Comparison of ENCODE assay signal across 17 cellular contexts in the genomic region with DNA sequence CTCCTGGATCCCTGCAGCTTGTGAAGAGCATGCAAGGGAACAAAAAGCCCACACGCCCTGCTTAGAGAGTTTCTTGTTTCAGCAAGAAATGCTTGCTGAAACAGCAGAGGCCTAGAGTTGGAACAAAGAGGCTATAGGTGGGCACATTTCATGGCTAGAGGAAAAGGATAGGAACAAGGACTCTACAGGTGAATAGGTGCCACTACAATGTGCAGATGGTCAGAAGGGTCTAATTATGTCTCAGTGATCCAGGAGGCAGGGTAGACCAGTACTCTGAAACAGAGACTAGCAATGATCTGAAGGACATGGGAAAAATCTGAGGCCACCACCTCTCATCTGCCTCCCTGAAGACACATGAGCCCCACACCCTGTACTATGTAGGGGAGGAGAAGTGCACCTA.
DNase-seq lines count a peak whose midpoint lies in the region; TF ChIP-seq lines count a peak whose summit lies in the region.
"Had no signal": no experiment of that assay in that cellular context is flagged by ENCODE, and none has a peak within 500 bp of the region (broad histone marks: within the 10 kb centered on the region; RNA-seq: fewer than 3 reads in every experiment).

No MANE protein-coding gene starts in this region.

- CTCF ChIA-PET in HEK293T (lab: Yijun Ruan, JAX) = no interaction called here

- H3K4me1 ChIP-seq in endodermal cell (ENCODE audit: control insufficient read depth, insufficient read depth, low read length) (peaks cover 16% of the 10 kb centered on the region), prostate gland (replicated peaks) (no peaks in the 10 kb centered on the region)
- H3K4me1 ChIP-seq in effector memory CD4-positive, alpha-beta T cell (ENCODE audit: control insufficient read depth, insufficient read depth, low read length, poor library complexity, severe bottlenecking) = no peaks in the 10 kb centered on the region

- no peaks in the 10 kb centered on the region for H3K36me3 ChIP-seq in endodermal cell (ENCODE audit: control insufficient read depth, insufficient read depth, low read length)
- H3K36me3 ChIP-seq in effector memory CD4-positive, alpha-beta T cell (ENCODE audit: control insufficient read depth, insufficient read depth, low read length) = no peaks in the 10 kb centered on the region
- H3K36me3 ChIP-seq in prostate gland = no peaks in the 10 kb centered on the region

- H3K4me3 Mint-ChIP-seq in endodermal cell = no peak overlapping the region
- H3K4me3 Mint-ChIP-seq in progenitor cell of endocrine pancreas (ENCODE audit: low read depth) = no peak overlapping the region
- H3K4me3 Mint-ChIP-seq: CD4-positive, CD25-positive, alpha-beta regulatory T cell had no signal

- no peaks in the 10 kb centered on the region for H3K36me3 Mint-ChIP-seq in endodermal cell (ENCODE audit: low read depth)
- H3K36me3 Mint-ChIP-seq in progenitor cell of endocrine pancreas (ENCODE audit: insufficient read depth) = no peaks in the 10 kb centered on the region
- H3K36me3 Mint-ChIP-seq: CD4-positive, CD25-positive, alpha-beta regulatory T cell had no signal

- H3K27me3 Mint-ChIP-seq in endodermal cell (ENCODE audit: insufficient read depth) (no peaks in the 10 kb centered on the region), progenitor cell of endocrine pancreas (no peaks in the 10 kb centered on the region)
- H3K27me3 Mint-ChIP-seq: CD4-positive, CD25-positive, alpha-beta regulatory T cell had no signal

- peaks cover 9% of the 10 kb centered on the region for H3K9me3 ChIP-seq in endodermal cell (ENCODE audit: control insufficient read depth, low read length)
- H3K9me3 ChIP-seq in effector memory CD4-positive, alpha-beta T cell (ENCODE audit: control insufficient read depth, low read length) = no peaks in the 10 kb centered on the region
- no peaks in the 10 kb centered on the region for H3K9me3 ChIP-seq in prostate gland

- DNase-seq in HEK293T (ENCODE audit: extremely low spot score) = peak; percentile 8
- DNase-seq in endodermal cell = no peak
- DNase-seq in progenitor cell of endocrine pancreas (ENCODE audit: low spot score, unreplicated experiment) = no peak
- DNase-seq in effector memory CD4-positive, alpha-beta T cell = no peak
- DNase-seq in dermis blood vessel endothelial cell = no peak
- no peak for DNase-seq in prostate gland (ENCODE audit: low spot score)
- DNase-seq: CD4-positive, CD25-positive, alpha-beta regulatory T cell; COR-L47; DND-41; HCEC 1CT; Karpas-422; MV-4-11; NCI-H1105 treated with DMSO at 0.1 percent for 48 hours; NCI-H1694 treated with DMSO at 0.1 percent for 48 hours; NCI-H526; Right ventricle myocardium superior had no signal

- POLR2A ChIA-PET in HEK293T (lab: Yijun Ruan, JAX) = no interaction called here

- no peak overlapping the region for H3K9ac ChIP-seq in endodermal cell (ENCODE audit: extremely low read depth, low read length, poor library complexity, severe bottlenecking)

- peaks cover 4% of the 10 kb centered on the region for H3K9me3 Mint-ChIP-seq in endodermal cell
- H3K9me3 Mint-ChIP-seq in progenitor cell of endocrine pancreas (ENCODE audit: low read depth) = peaks cover 3% of the 10 kb centered on the region

- no peak for TF ChIP-seq POLR2A in prostate gland (IDR thresholded peaks at IDR 0.05)

- H3K27ac ChIP-seq in endodermal cell (ENCODE audit: low read depth, low read length) = no peak overlapping the region
- no peak overlapping the region for H3K27ac ChIP-seq in effector memory CD4-positive, alpha-beta T cell (ENCODE audit: insufficient read depth, low read length, poor library complexity, severe bottlenecking)
- H3K27ac ChIP-seq in prostate gland = no peak overlapping the region

- H3K4me1 Mint-ChIP-seq in endodermal cell (peaks cover 35% of the 10 kb centered on the region), progenitor cell of endocrine pancreas (ENCODE audit: low read depth) (no peaks in the 10 kb centered on the region)
- H3K4me1 Mint-ChIP-seq: CD4-positive, CD25-positive, alpha-beta regulatory T cell had no signal

- H3K4me3 ChIP-seq in endodermal cell (ENCODE audit: low read length) = no peak overlapping the region
- H3K4me3 ChIP-seq in effector memory CD4-positive, alpha-beta T cell (ENCODE audit: insufficient read depth, low read depth, low read length, poor library complexity, severe bottlenecking) = no peak overlapping the region
- H3K4me3 ChIP-seq in prostate gland = no peak overlapping the region

- H3K27me3 ChIP-seq in endodermal cell (ENCODE audit: control insufficient read depth, insufficient read depth, low read length, poor library complexity, severe bottlenecking) (no peaks in the 10 kb centered on the region), prostate gland (replicated peaks; ENCODE audit: insufficient read depth) (no peaks in the 10 kb centered on the region)
- no peaks in the 10 kb centered on the region for H3K27me3 ChIP-seq in effector memory CD4-positive, alpha-beta T cell (replicated peaks; ENCODE audit: control insufficient read depth, insufficient read depth, low read length, poor library complexity, severe bottlenecking)

- H3K27ac Mint-ChIP-seq in endodermal cell (no peak overlapping the region), progenitor cell of endocrine pancreas (no peak overlapping the region)
- H3K27ac Mint-ChIP-seq: CD4-positive, CD25-positive, alpha-beta regulatory T cell had no signal

- WGBS in endodermal cell (ENCODE audit: insufficient coverage in 1 of 2, insufficient read length in 1 of 2), 2 experiments = 90 to 100% methylated on average over 1 of the region's 1 CpG
- 71% methylated on average over 1 of the region's 1 CpG for WGBS in prostate gland

- intact Hi-C loops in prostate gland (cut with DNase I) = no loop called here

- TF ChIP-seq CTCF in GM12873 (IDR thresholded peaks at IDR 0.05; ENCODE audit: insufficient read depth, low read depth, low read length, missing control alignments) (peak; percentile 35), endodermal cell (conservative IDR thresholded peaks at IDR 0.05) (peak; percentile 63), progenitor cell of endocrine pancreas (IDR thresholded peaks at IDR 0.05; ENCODE audit: unreplicated experiment) (peak; percentile 13), prostate gland (IDR thresholded peaks at IDR 0.05) (no peak)

TF ChIP-seq in HEK293T, 16 proteins besides CTCF, POLR2A, EP300 and RAD21:
- TF ChIP-seq FOXA1 (IDR thresholded peaks at IDR 0.05) (no peak), FOXK2 (IDR thresholded peaks at IDR 0.05) (no peak), FOXM1 (IDR thresholded peaks at IDR 0.05; ENCODE audit: borderline replicate concordance) (no peak), BHLHE40 (IDR thresholded peaks at IDR 0.05; ENCODE audit: borderline replicate concordance) (no peak), ELF4 (IDR thresholded peaks at IDR 0.05) (no peak), CTBP1 (IDR thresholded peaks at IDR 0.05; ENCODE audit: borderline replicate concordance) (no peak), LEF1 (IDR thresholded peaks at IDR 0.05; ENCODE audit: borderline replicate concordance) (no peak), ARNT (IDR thresholded peaks at IDR 0.05) (no peak), ZNF384 (IDR thresholded peaks at IDR 0.05) (no peak), SP1 (IDR thresholded peaks at IDR 0.05) (no peak), NFRKB (IDR thresholded peaks at IDR 0.05) (no peak), SUZ12 (IDR thresholded peaks at IDR 0.05) (no peak), L3MBTL2 (conservative IDR thresholded peaks at IDR 0.05) (no peak), TARDBP (IDR thresholded peaks at IDR 0.05) (no peak), HDGF (IDR thresholded peaks at IDR 0.05; ENCODE audit: borderline replicate concordance) (no peak)
- TF ChIP-seq, protein P1, sequence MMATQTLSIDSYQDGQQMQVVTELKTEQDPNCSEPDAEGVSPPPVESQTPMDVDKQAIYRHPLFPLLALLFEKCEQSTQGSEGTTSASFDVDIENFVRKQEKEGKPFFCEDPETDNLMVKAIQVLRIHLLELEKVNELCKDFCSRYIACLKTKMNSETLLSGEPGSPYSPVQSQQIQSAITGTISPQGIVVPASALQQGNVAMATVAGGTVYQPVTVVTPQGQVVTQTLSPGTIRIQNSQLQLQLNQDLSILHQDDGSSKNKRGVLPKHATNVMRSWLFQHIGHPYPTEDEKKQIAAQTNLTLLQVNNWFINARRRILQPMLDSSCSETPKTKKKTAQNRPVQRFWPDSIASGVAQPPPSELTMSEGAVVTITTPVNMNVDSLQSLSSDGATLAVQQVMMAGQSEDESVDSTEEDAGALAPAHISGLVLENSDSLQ (IDR thresholded peaks at IDR 0.05) = no peak

Comparison
In these comparisons a context has a peak if more than half of its experiments do, and no peak if none do; other contexts are left out.
1. CTCF ChIP-seq: peak in GM12873 (single experiment), endodermal cell (single experiment) and progenitor cell of endocrine pancreas (single experiment); none in prostate gland (0 of 4).